ENCODE assay signal across 8 cellular contexts in genomic region chr2:207311316-207312005, GRCh38.
DNase-seq lines count a peak whose midpoint lies in the region; ATAC-seq and TF ChIP-seq lines count a peak whose summit lies in the region.

No MANE protein-coding gene starts in this region.

- no peaks in the 10 kb centered on the region for H3K36me3 ChIP-seq in CD4-positive, alpha-beta memory T cell (ENCODE audit: insufficient read depth, low read length)

- intact Hi-C loops in posterior vena cava (cut with DNase I), result no loop called here
- intact Hi-C loops in CD4-positive, alpha-beta memory T cell (cut with micrococcal nuclease), result no loop called here

- H3K4me3 ChIP-seq in CD4-positive, alpha-beta memory T cell (ENCODE audit: low read length in 2 of 2), result no peak overlapping the region

- peaks cover 10% of the 10 kb centered on the region for H3K4me1 ChIP-seq in CD4-positive, alpha-beta memory T cell (ENCODE audit: insufficient read depth, low read length)

- no peaks in the 10 kb centered on the region for H3K36me3 Mint-ChIP-seq in neural crest cell (ENCODE audit: low read depth)
- H3K36me3 Mint-ChIP-seq in CD4-positive, alpha-beta memory T cell, result no peaks in the 10 kb centered on the region

- H3K27me3 Mint-ChIP-seq in neural crest cell (ENCODE audit: low read depth), result no peaks in the 10 kb centered on the region
- H3K27me3 Mint-ChIP-seq in CD4-positive, alpha-beta memory T cell, result no peaks in the 10 kb centered on the region

- H3K27me3 ChIP-seq in CD4-positive, alpha-beta memory T cell (ENCODE audit: insufficient read depth, low read length), result no peaks in the 10 kb centered on the region

- H3K9me3 ChIP-seq in CD4-positive, alpha-beta memory T cell (ENCODE audit: control insufficient read depth in 1 of 2, low read length in 2 of 2), result no peaks in the 10 kb centered on the region

- peaks cover 13% of the 10 kb centered on the region for H3K4me1 Mint-ChIP-seq in neural crest cell
- H3K4me1 Mint-ChIP-seq in CD4-positive, alpha-beta memory T cell, result peaks cover 8 to 17% (median 9%) of the 10 kb centered on the region in 4 donors

- peak; percentile 53 for ATAC-seq in GM19324 (IDR thresholded peaks at IDR 0.05; ENCODE audit: low FRiP score, unreplicated experiment)
- peak; percentile 85 for ATAC-seq in HG03342 (IDR thresholded peaks at IDR 0.05; ENCODE audit: unreplicated experiment)

- CTCF ChIA-PET in CD4-positive, alpha-beta memory T cell (lab: Charles Lee; ENCODE audit: partially characterized antibody), result no interaction called here

- TF ChIP-seq CTCF in neural crest cell (conservative IDR thresholded peaks at IDR 0.05), result peak; percentile 24

- DNase-seq in DMS 273 treated with DMSO at 0.1 percent for 48 hours (lab: John Stamatoyannopoulos, UW), result peak; percentile 7
- peak; percentile 35 for DNase-seq in SIG-M5 (lab: John Stamatoyannopoulos, UW)
- peak; percentile 32 for DNase-seq in epidermal melanocyte (ENCODE audit: insufficient read length, low spot score)
- DNase-seq in neural crest cell (ENCODE audit: low read depth, low spot score), result no peak
- DNase-seq in posterior vena cava (ENCODE audit: low spot score), result no peak
- DNase-seq in CD4-positive, alpha-beta memory T cell, result no peak

- no peak overlapping the region for H3K27ac ChIP-seq in CD4-positive, alpha-beta memory T cell (ENCODE audit: low read depth, low read length)

- POLR2A ChIA-PET in CD4-positive, alpha-beta memory T cell (lab: Charles Lee; ENCODE audit: partially characterized antibody), result no interaction called here

- no peaks in the 10 kb centered on the region for H3K9me3 Mint-ChIP-seq in neural crest cell
- H3K9me3 Mint-ChIP-seq in CD4-positive, alpha-beta memory T cell, result peaks cover 0 to 1% (median 0%) of the 10 kb centered on the region in 8 donors

- no peak overlapping the region for H3K4me3 Mint-ChIP-seq in neural crest cell
- no peak overlapping the region for H3K4me3 Mint-ChIP-seq in CD4-positive, alpha-beta memory T cell

- peak overlapping the region; percentile 96 for H3K27ac Mint-ChIP-seq in neural crest cell (ENCODE audit: unreplicated experiment)
- no peak overlapping the region for H3K27ac Mint-ChIP-seq in CD4-positive, alpha-beta memory T cell

Comparison
In these comparisons a context has a peak if more than half of its experiments do, and no peak if none do; other contexts are left out.
1. DNase-seq: peak in DMS 273 treated with DMSO at 0.1 percent for 48 hours (single experiment), SIG-M5 (single experiment) and epidermal melanocyte (single experiment); none in neural crest cell (single experiment), posterior vena cava (single experiment) and CD4-positive, alpha-beta memory T cell (0 of 5).